Comparison of ENCODE assay signal across 1 cellular context in genomic region chr11:65401073-65401802, GRCh38.
TF ChIP-seq lines count a peak whose summit lies in the region.

No MANE protein-coding gene starts in this region.

TF ChIP-seq in K562, 482 proteins besides CTCF, POLR2A, EP300 and RAD21:
- TF ChIP-seq TFE3 (CRISPR knock-in tag; IDR thresholded peaks at IDR 0.05), result no peak
- TF ChIP-seq HOMEZ (CRISPR knock-in tag; IDR thresholded peaks at IDR 0.05), result no peak
- no peak for TF ChIP-seq MAFF (IDR thresholded peaks at IDR 0.05; ENCODE audit: low read length)
- TF ChIP-seq MTF1 (CRISPR knock-in tag; IDR thresholded peaks at IDR 0.05; ENCODE audit: borderline replicate concordance), result no peak
- TF ChIP-seq EGR1 (conservative IDR thresholded peaks at IDR 0.05), result peak; percentile 62
